In the genomic region with DNA sequence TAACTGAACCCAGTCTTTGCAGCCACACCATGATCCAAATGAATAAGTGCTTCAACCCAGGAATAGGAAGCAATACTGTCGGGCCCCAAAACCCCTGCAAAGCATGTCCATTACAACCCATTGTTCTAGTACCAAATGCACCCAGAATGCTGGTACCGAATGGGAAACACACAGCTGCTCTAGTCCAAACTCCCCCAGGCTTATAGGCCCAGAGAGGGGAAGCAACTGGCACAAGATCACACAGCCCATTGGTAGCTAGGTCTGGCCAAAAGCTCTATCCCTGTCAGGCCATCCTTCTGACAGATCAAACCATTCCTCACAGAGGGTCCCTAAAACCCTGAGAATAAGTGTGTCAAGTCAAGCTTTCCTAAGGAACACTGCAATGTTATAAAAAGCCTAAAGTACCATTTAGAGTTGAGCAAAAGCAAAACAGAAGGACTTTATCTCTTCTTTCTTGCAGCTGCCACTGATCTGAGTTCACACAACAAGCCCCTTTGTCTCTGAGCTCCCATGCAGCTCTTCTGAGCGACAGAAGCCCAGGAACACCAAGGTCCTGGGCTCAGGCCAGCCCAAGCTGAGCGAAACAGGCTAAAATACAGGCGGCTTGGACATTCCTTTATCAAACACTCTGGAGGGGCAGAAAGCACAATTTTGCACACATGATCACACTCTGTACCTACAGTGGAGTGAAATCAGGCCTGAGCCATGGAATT, we compare ENCODE assay signal across 16 cellular contexts.
DNase-seq lines count a peak whose midpoint lies in the region; ATAC-seq and TF ChIP-seq lines count a peak whose summit lies in the region.
"Had no signal": no experiment of that assay in that cellular context is flagged by ENCODE, and none has a peak within 500 bp of the region (broad histone marks: within the 10 kb centered on the region; RNA-seq: fewer than 3 reads in every experiment).

No MANE protein-coding gene starts in this region.

- CTCF ChIA-PET in PC-3 (lab: Charles Lee), result interaction anchor here (0.5 kb wide), 1 partner anchor 12 kb away, joined by 5 read pairs; no protein-coding TSS in a partner anchor

- no peaks in the 10 kb centered on the region for H3K27me3 ChIP-seq in left ventricle myocardium inferior (ENCODE audit: low read depth)
- H3K27me3 ChIP-seq in ovary, result no peaks in the 10 kb centered on the region
- no peaks in the 10 kb centered on the region for H3K27me3 ChIP-seq in PC-3 (ENCODE audit: low read length)
- H3K27me3 ChIP-seq: brain microvascular endothelial cell, Peyer's patch had no signal

- no peaks in the 10 kb centered on the region for H4K20me1 ChIP-seq in PC-3 (ENCODE audit: low read length)

- WGBS in ovary, 3 donors, result 41 to 55% (median 43%) methylated on average over 5 of the region's 5 CpGs

- H2AFZ ChIP-seq in PC-3 (ENCODE audit: low read length), result no peak overlapping the region

- TF ChIP-seq EP300 in ovary (IDR thresholded peaks at IDR 0.05), result no peak

- H3K79me2 ChIP-seq in PC-3 (ENCODE audit: low read length), result no peaks in the 10 kb centered on the region

- H3K4me3 ChIP-seq in left ventricle myocardium inferior (no peak overlapping the region), ovary (no peak overlapping the region), PC-3 (ENCODE audit: low read length) (no peak overlapping the region)
- H3K4me3 ChIP-seq: Peyer's patch, thoracic aorta had no signal

- H3K9me3 ChIP-seq in left ventricle myocardium inferior (replicated peaks) (no peaks in the 10 kb centered on the region), ovary (no peaks in the 10 kb centered on the region), PC-3 (ENCODE audit: low read length) (no peaks in the 10 kb centered on the region)
- H3K9me3 ChIP-seq: Peyer's patch, thoracic aorta had no signal

- ATAC-seq in PC-3, result no peak

- BruUV-seq in PC-3 (replicated peaks; lab: Mats Ljungman, UMichigan), result no TSS peak

- intact Hi-C loops in left ventricle myocardium inferior (cut with micrococcal nuclease), result no loop called here
- intact Hi-C loops in ovary (cut with DNase I), result no loop called here
- intact Hi-C loops in PC-3 (cut with micrococcal nuclease), result no loop called here

- H3K4me2 ChIP-seq in PC-3 (ENCODE audit: low read length), result no peak overlapping the region

- no peak for TF ChIP-seq CTCF in left ventricle myocardium inferior (IDR thresholded peaks at IDR 0.05; ENCODE audit: borderline replicate concordance)
- no peak for TF ChIP-seq CTCF in ovary (IDR thresholded peaks at IDR 0.05)
- TF ChIP-seq CTCF in PC-3 (conservative IDR thresholded peaks at IDR 0.05; ENCODE audit: low read depth, low read length), result no peak

- POLR2A ChIA-PET in PC-3 (lab: Charles Lee; ENCODE audit: unreplicated experiment), result interaction anchor here (0.6 kb wide), 1 partner anchor 29 kb away, joined by 3 read pairs; no protein-coding TSS in a partner anchor

- H3K4me1 ChIP-seq in left ventricle myocardium inferior, result peaks cover 61% of the 10 kb centered on the region
- H3K4me1 ChIP-seq in ovary (ENCODE audit: insufficient read depth), result peaks cover 13% of the 10 kb centered on the region
- peaks cover 30% of the 10 kb centered on the region for H3K4me1 ChIP-seq in PC-3 (ENCODE audit: insufficient read depth, low read length)

- no peaks in the 10 kb centered on the region for H3K9me2 ChIP-seq in PC-3 (replicated peaks; ENCODE audit: low read length)

- H3F3A ChIP-seq in PC-3 (ENCODE audit: low read length, unreplicated experiment), result no peaks in the 10 kb centered on the region

- H3K27ac ChIP-seq in left ventricle myocardium inferior (replicated peaks) (peak overlapping the region; percentile 68), ovary (no peak overlapping the region), PC-3 (ENCODE audit: low read length) (no peak overlapping the region)
- H3K27ac ChIP-seq: brain microvascular endothelial cell, Peyer's patch, thoracic aorta had no signal

- H3K36me3 ChIP-seq in left ventricle myocardium inferior (no peaks in the 10 kb centered on the region), ovary (no peaks in the 10 kb centered on the region), PC-3 (ENCODE audit: low read depth, low read length) (no peaks in the 10 kb centered on the region)
- H3K36me3 ChIP-seq: brain microvascular endothelial cell, Peyer's patch, thoracic aorta had no signal

- no peak for TF ChIP-seq POLR2A in ovary (IDR thresholded peaks at IDR 0.05)

- no peak overlapping the region for H3K9ac ChIP-seq in PC-3 (ENCODE audit: low read length)

- peak; percentile 67 for DNase-seq in COLO829 (ENCODE audit: low spot score)
- DNase-seq in anterior cingulate cortex (lab: John Stamatoyannopoulos, UW), result peak in 54 of 58 donors; percentile 16 to 94 (median 68)
- peak; percentile 52 for DNase-seq in left ventricle myocardium inferior
- DNase-seq in ovary, result peak in 3 of 5 donors; percentile 31 to 73 (median 36)
- no peak for DNase-seq in NCI-H2227 treated with DMSO at 0.1 percent for 48 hours (lab: John Stamatoyannopoulos, UW)
- DNase-seq in ureter (ENCODE audit: low spot score), result no peak
- no peak for DNase-seq in PC-3
- DNase-seq in mucosa of gallbladder (ENCODE audit: low spot score), result no peak
- DNase-seq: activated gamma-delta T cell treated with Interleukin-2 at 50 U/mL for 16 hours; brain microvascular endothelial cell; effector memory CD4-positive, alpha-beta T cell; NCI-H2081; NCI-H69; Peyer's patch; SW 1271 had no signal

Comparison
In these comparisons a context has a peak if more than half of its experiments do, and no peak if none do; other contexts are left out.
1. DNase-seq: peak in COLO829 (single experiment), anterior cingulate cortex (54 of 58), left ventricle myocardium inferior (single experiment) and ovary (3 of 5); none in NCI-H2227 treated with DMSO at 0.1 percent for 48 hours (single experiment), ureter (single experiment), PC-3 (single experiment) and mucosa of gallbladder (single experiment).